In the genomic region with DNA sequence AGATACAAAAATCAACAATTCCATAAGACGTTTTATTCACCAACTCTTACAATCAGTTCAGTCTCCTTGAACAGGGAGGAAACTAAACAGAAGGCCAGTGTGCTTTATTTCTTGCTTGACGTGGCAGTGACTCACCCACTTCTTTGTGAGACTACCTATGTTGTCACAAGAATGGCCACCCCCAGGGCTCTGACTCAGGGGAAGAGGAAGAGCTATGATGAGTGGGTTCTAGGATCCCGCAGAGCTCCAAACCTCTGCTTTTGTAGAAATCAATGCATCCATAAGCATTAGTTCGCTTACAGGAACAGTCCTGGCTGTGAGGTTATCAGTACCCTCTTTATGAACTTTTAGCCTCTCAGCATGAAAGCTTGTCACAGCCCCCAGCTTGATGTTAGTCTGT, we compare ENCODE assay signal across 11 cellular contexts.
A peak's percentile ranks its signal among the peaks of the same experiment; 100 is the strongest.
DNase-seq lines count a peak whose midpoint lies in the region; ATAC-seq and TF ChIP-seq lines count a peak whose summit lies in the region.
"Had no signal": no experiment of that assay in that cellular context is flagged by ENCODE, and none has a peak within 500 bp of the region (broad histone marks: within the 10 kb centered on the region; RNA-seq: fewer than 3 reads in every experiment).

No MANE protein-coding gene starts in this region.

- peak overlapping the region; percentile 82 to 95 (median 93) for H3K27ac Mint-ChIP-seq in CD14-positive monocyte
- peak overlapping the region in 4 of 5 experiments; percentile 29 to 93 (median 66) for H3K27ac Mint-ChIP-seq in brain
- H3K27ac Mint-ChIP-seq: activated naive CD4-positive, alpha-beta T cell treated with anti-CD3 and anti-CD28 coated beads, Interleukin-2, amount 50 U/mL, for 24 hours; naive thymus-derived CD8-positive, alpha-beta T cell had no signal

- H3K4me3 Mint-ChIP-seq in CD14-positive monocyte (no peak overlapping the region), brain (no peak overlapping the region)
- H3K4me3 Mint-ChIP-seq: activated naive CD4-positive, alpha-beta T cell treated with anti-CD3 and anti-CD28 coated beads, Interleukin-2, amount 50 U/mL, for 24 hours; naive thymus-derived CD8-positive, alpha-beta T cell had no signal

- H3K4me3 ChIP-seq in HUES6 (ENCODE audit: low read depth, low read length) (no peak overlapping the region), mucosa of descending colon (no peak overlapping the region)

- peak overlapping the region; percentile 8; the same call in 1 of the 2 replicates for H3K27ac ChIP-seq in HUES6 (ENCODE audit: low read depth, low read length)

- TF ChIP-seq CTCF in CD14-positive monocyte (IDR thresholded peaks at IDR 0.05) (no peak), brain (conservative IDR thresholded peaks at IDR 0.05) (no peak), mucosa of descending colon (IDR thresholded peaks at IDR 0.05) (no peak)

- intact Hi-C loops in CD14-positive monocyte (cut with micrococcal nuclease): loop anchor here in 1 of 2 donors (5.0 kb wide), 1 partner anchor 38 kb away; no protein-coding TSS in a partner anchor
- intact Hi-C loops in mucosa of descending colon (cut with DNase I, micrococcal nuclease): no loop called here

- H3K27me3 ChIP-seq in HUES6 (ENCODE audit: control insufficient read depth, insufficient read depth, low read length): no peaks in the 10 kb centered on the region

- H3K9ac ChIP-seq in HUES6 (ENCODE audit: low read length): peak overlapping the region; percentile 62

- no peaks in the 10 kb centered on the region for H3K27me3 Mint-ChIP-seq in CD14-positive monocyte (ENCODE audit: low read depth in 3 of 3)
- no peaks in the 10 kb centered on the region for H3K27me3 Mint-ChIP-seq in brain

- H3K4me1 ChIP-seq in HUES6 (ENCODE audit: control insufficient read depth, insufficient read depth, low read length) (peaks cover 7% of the 10 kb centered on the region; the same call in 1 of the 2 replicates), mucosa of descending colon (ENCODE audit: low read depth) (no peaks in the 10 kb centered on the region)

- H3K36me3 ChIP-seq in HUES6 (ENCODE audit: control insufficient read depth, insufficient read depth, low read length): peaks cover 75% of the 10 kb centered on the region
- no peaks in the 10 kb centered on the region for H3K36me3 ChIP-seq in mucosa of descending colon (ENCODE audit: low read depth)

- ATAC-seq in mucosa of descending colon: peak; percentile 55
- no peak for ATAC-seq in GM18861 (IDR thresholded peaks at IDR 0.05; ENCODE audit: unreplicated experiment)
- ATAC-seq: naive thymus-derived CD8-positive, alpha-beta T cell had no signal

- DNase-seq in CD14-positive monocyte (ENCODE audit: low spot score) (peak; percentile 95), mucosa of descending colon (no peak), SK-N-DZ (ENCODE audit: low spot score) (no peak), GDM1 (lab: John Stamatoyannopoulos, UW) (no peak), OCI-M1 (lab: John Stamatoyannopoulos, UW) (no peak)
- DNase-seq: naive thymus-derived CD8-positive, alpha-beta T cell; NCI-H1105 had no signal

- H3K9me3 Mint-ChIP-seq in CD14-positive monocyte: no peaks in the 10 kb centered on the region
- H3K9me3 Mint-ChIP-seq in brain: peaks cover 0 to 2% (median 0%) of the 10 kb centered on the region in 5 experiments
- H3K9me3 Mint-ChIP-seq: activated naive CD4-positive, alpha-beta T cell treated with anti-CD3 and anti-CD28 coated beads, Interleukin-2, amount 50 U/mL, for 24 hours; naive thymus-derived CD8-positive, alpha-beta T cell had no signal

- no peaks in the 10 kb centered on the region for H3K9me3 ChIP-seq in HUES6 (ENCODE audit: control insufficient read depth, insufficient read depth, low read depth, low read length)
- H3K9me3 ChIP-seq in mucosa of descending colon: no peaks in the 10 kb centered on the region

- H3K36me3 Mint-ChIP-seq in CD14-positive monocyte (peaks cover 19 to 20% of the 10 kb centered on the region in 2 donors), brain (peaks cover 75% of the 10 kb centered on the region)
- H3K36me3 Mint-ChIP-seq: activated naive CD4-positive, alpha-beta T cell treated with anti-CD3 and anti-CD28 coated beads, Interleukin-2, amount 50 U/mL, for 24 hours; naive thymus-derived CD8-positive, alpha-beta T cell had no signal

- H3K4me1 Mint-ChIP-seq in CD14-positive monocyte (peaks cover 38% of the 10 kb centered on the region), brain (peaks cover 27% of the 10 kb centered on the region)
- H3K4me1 Mint-ChIP-seq: activated naive CD4-positive, alpha-beta T cell treated with anti-CD3 and anti-CD28 coated beads, Interleukin-2, amount 50 U/mL, for 24 hours; naive thymus-derived CD8-positive, alpha-beta T cell had no signal
